9 cellular contexts compared by ENCODE assay signal in genomic region chr12:131222271-131223139, GRCh38.
DNase-seq lines count a peak whose midpoint lies in the region; ATAC-seq and TF ChIP-seq lines count a peak whose summit lies in the region.
"Had no signal": no experiment of that assay in that cellular context is flagged by ENCODE, and none has a peak within 500 bp of the region (broad histone marks: within the 10 kb centered on the region; RNA-seq: fewer than 3 reads in every experiment).

No MANE protein-coding gene starts in this region.

- H3K4me1 ChIP-seq in PC-3 (ENCODE audit: insufficient read depth, low read length), result no peaks in the 10 kb centered on the region
- H3K4me1 ChIP-seq: right lobe of liver had no signal

- POLR2A ChIA-PET in activated CD4-positive, alpha-beta T cell treated with anti-CD3 and anti-CD28 coated beads, Interleukin-2, amount 10 ng/mL, durations not matched to agents 7 days and 5 days (lab: Charles Lee), result no interaction called here
- POLR2A ChIA-PET in activated CD8-positive, alpha-beta T cell treated with anti-CD3 and anti-CD28 coated beads for 36 hours (lab: Charles Lee), result no interaction called here
- POLR2A ChIA-PET in PC-3 (lab: Charles Lee; ENCODE audit: unreplicated experiment), result no interaction called here

- no peak overlapping the region for H2AFZ ChIP-seq in PC-3 (ENCODE audit: low read length)

- CTCF ChIA-PET in activated CD4-positive, alpha-beta T cell treated with anti-CD3 and anti-CD28 coated beads, Interleukin-2, amount 10 ng/mL, durations not matched to agents 7 days and 5 days (lab: Charles Lee), result interaction anchor here (0.7 kb wide), 1 partner anchor 10 kb away, joined by 3 read pairs; no protein-coding TSS in a partner anchor
- CTCF ChIA-PET in activated CD8-positive, alpha-beta T cell treated with anti-CD3 and anti-CD28 coated beads for 36 hours (lab: Charles Lee), result interaction anchor here (1.3 kb wide), 1 partner anchor 117 kb away, joined by 3 read pairs; no protein-coding TSS in a partner anchor
- CTCF ChIA-PET in PC-3 (lab: Charles Lee), result no interaction called here

- H3K27me3 ChIP-seq in PC-3 (ENCODE audit: low read length), result peaks cover 33% of the 10 kb centered on the region
- H3K27me3 ChIP-seq: right lobe of liver had no signal

- peak; percentile 71 for ATAC-seq in HG02884 (IDR thresholded peaks at IDR 0.05; ENCODE audit: unreplicated experiment)
- peak; percentile 63 for ATAC-seq in activated CD8-positive, alpha-beta T cell treated with anti-CD3 and anti-CD28 coated beads for 36 hours
- ATAC-seq in HG03565 (IDR thresholded peaks at IDR 0.05; ENCODE audit: unreplicated experiment), result no peak
- no peak for ATAC-seq in PC-3
- ATAC-seq: right lobe of liver had no signal

- DNase-seq in activated CD4-positive, alpha-beta T cell treated with anti-CD3 and anti-CD28 coated beads, Interleukin-2, amount 10 ng/mL, durations not matched to agents 7 days and 5 days, result peak; percentile 16
- no peak for DNase-seq in activated CD4-positive, alpha-beta T cell treated with anti-CD3 and anti-CD28 coated beads for 4 hours
- peak; percentile 57 for DNase-seq in activated CD8-positive, alpha-beta T cell treated with anti-CD3 and anti-CD28 coated beads for 36 hours
- DNase-seq in stimulated activated CD8-positive, alpha-beta memory T cell treated with anti-CD3 and anti-CD28 coated beads, Interleukin-4, amount 100 ng/mL, for 48 hours, result peak; percentile 50
- DNase-seq in PC-3 (no peak), COR-L47 (lab: John Stamatoyannopoulos, UW) (no peak)

- H3K27ac Mint-ChIP-seq in activated CD4-positive, alpha-beta T cell treated with anti-CD3 and anti-CD28 coated beads, Interleukin-2, amount 10 ng/mL, durations not matched to agents 7 days and 5 days, result no peak overlapping the region
- H3K27ac Mint-ChIP-seq in activated CD8-positive, alpha-beta T cell treated with anti-CD3 and anti-CD28 coated beads for 36 hours, result no peak overlapping the region

- TF ChIP-seq CTCF in activated CD8-positive, alpha-beta T cell treated with anti-CD3 and anti-CD28 coated beads for 36 hours (IDR thresholded peaks at IDR 0.05), result no peak
- no peak for TF ChIP-seq CTCF in PC-3 (conservative IDR thresholded peaks at IDR 0.05; ENCODE audit: low read depth, low read length)

- no peak overlapping the region for H3K27ac ChIP-seq in PC-3 (ENCODE audit: low read length)
- H3K27ac ChIP-seq: right lobe of liver had no signal

- no peaks in the 10 kb centered on the region for H3K9me3 Mint-ChIP-seq in activated CD4-positive, alpha-beta T cell treated with anti-CD3 and anti-CD28 coated beads, Interleukin-2, amount 10 ng/mL, durations not matched to agents 7 days and 5 days
- H3K9me3 Mint-ChIP-seq in activated CD8-positive, alpha-beta T cell treated with anti-CD3 and anti-CD28 coated beads for 36 hours, result no peaks in the 10 kb centered on the region

- no peaks in the 10 kb centered on the region for H3K36me3 Mint-ChIP-seq in activated CD4-positive, alpha-beta T cell treated with anti-CD3 and anti-CD28 coated beads, Interleukin-2, amount 10 ng/mL, durations not matched to agents 7 days and 5 days (ENCODE audit: low read depth)
- no peaks in the 10 kb centered on the region for H3K36me3 Mint-ChIP-seq in activated CD8-positive, alpha-beta T cell treated with anti-CD3 and anti-CD28 coated beads for 36 hours (ENCODE audit: low read depth)

- no peaks in the 10 kb centered on the region for H3K36me3 ChIP-seq in PC-3 (ENCODE audit: low read depth, low read length)
- H3K36me3 ChIP-seq: right lobe of liver had no signal

- no peak overlapping the region for H3K4me2 ChIP-seq in PC-3 (ENCODE audit: low read length)

- intact Hi-C loops in activated CD8-positive, alpha-beta T cell treated with anti-CD3 and anti-CD28 coated beads for 36 hours (cut with micrococcal nuclease), result no loop called here
- intact Hi-C loops in PC-3 (cut with micrococcal nuclease), result no loop called here

- H4K20me1 ChIP-seq in PC-3 (ENCODE audit: low read length), result no peaks in the 10 kb centered on the region

- no peaks in the 10 kb centered on the region for H3K9me2 ChIP-seq in PC-3 (replicated peaks; ENCODE audit: low read length)

- H3K9me3 ChIP-seq in PC-3 (ENCODE audit: low read length), result no peaks in the 10 kb centered on the region
- H3K9me3 ChIP-seq: right lobe of liver had no signal

- H3K27me3 Mint-ChIP-seq in activated CD4-positive, alpha-beta T cell treated with anti-CD3 and anti-CD28 coated beads, Interleukin-2, amount 10 ng/mL, durations not matched to agents 7 days and 5 days, result peaks cover 3% of the 10 kb centered on the region
- H3K27me3 Mint-ChIP-seq in activated CD8-positive, alpha-beta T cell treated with anti-CD3 and anti-CD28 coated beads for 36 hours, result peaks cover 13% of the 10 kb centered on the region

- no peaks in the 10 kb centered on the region for H3F3A ChIP-seq in PC-3 (ENCODE audit: low read length, unreplicated experiment)

- H3K9ac ChIP-seq in PC-3 (ENCODE audit: low read length), result no peak overlapping the region

- no peaks in the 10 kb centered on the region for H3K79me2 ChIP-seq in PC-3 (ENCODE audit: low read length)

- H3K4me1 Mint-ChIP-seq in activated CD4-positive, alpha-beta T cell treated with anti-CD3 and anti-CD28 coated beads, Interleukin-2, amount 10 ng/mL, durations not matched to agents 7 days and 5 days, result peaks cover 7% of the 10 kb centered on the region
- H3K4me1 Mint-ChIP-seq in activated CD8-positive, alpha-beta T cell treated with anti-CD3 and anti-CD28 coated beads for 36 hours (ENCODE audit: low read depth), result peaks cover 10% of the 10 kb centered on the region

- no peak overlapping the region for H3K4me3 ChIP-seq in PC-3 (ENCODE audit: low read length)
- H3K4me3 ChIP-seq: right lobe of liver had no signal

- BruUV-seq in PC-3 (replicated peaks; lab: Mats Ljungman, UMichigan), result no TSS peak

- H3K4me3 Mint-ChIP-seq in activated CD4-positive, alpha-beta T cell treated with anti-CD3 and anti-CD28 coated beads, Interleukin-2, amount 10 ng/mL, durations not matched to agents 7 days and 5 days, result peak overlapping the region; percentile 11
- no peak overlapping the region for H3K4me3 Mint-ChIP-seq in activated CD8-positive, alpha-beta T cell treated with anti-CD3 and anti-CD28 coated beads for 36 hours

Comparison
In these comparisons a context has a peak if more than half of its experiments do, and no peak if none do; other contexts are left out.
1. DNase-seq: peak in activated CD4-positive, alpha-beta T cell treated with anti-CD3 and anti-CD28 coated beads, Interleukin-2, amount 10 ng/mL, durations not matched to agents 7 days and 5 days (single experiment), activated CD8-positive, alpha-beta T cell treated with anti-CD3 and anti-CD28 coated beads for 36 hours (single experiment) and stimulated activated CD8-positive, alpha-beta memory T cell treated with anti-CD3 and anti-CD28 coated beads, Interleukin-4, amount 100 ng/mL, for 48 hours (single experiment); none in activated CD4-positive, alpha-beta T cell treated with anti-CD3 and anti-CD28 coated beads for 4 hours (0 of 2), PC-3 (single experiment) and COR-L47 (single experiment).
2. ATAC-seq: peak in HG02884 (single experiment) and activated CD8-positive, alpha-beta T cell treated with anti-CD3 and anti-CD28 coated beads for 36 hours (single experiment); none in HG03565 (single experiment) and PC-3 (single experiment).